ENCODE assay signal across 14 cellular contexts in genomic region chr3:45966969-45967640, GRCh38. TPM values are rescaled to one million over a fixed set of nuclear protein-coding genes. Genes with fewer than 3 reads are reported as not detected.
DNase-seq lines count a peak whose midpoint lies in the region; ATAC-seq and TF ChIP-seq lines count a peak whose summit lies in the region.
"Had no signal": no experiment of that assay in that cellular context is flagged by ENCODE, and none has a peak within 500 bp of the region (broad histone marks: within the 10 kb centered on the region; RNA-seq: fewer than 3 reads in every experiment).

No MANE protein-coding gene starts in this region.

- TF ChIP-seq CTCF in C4-2B (conservative IDR thresholded peaks at IDR 0.05) (no peak), DND-41 (IDR thresholded peaks at IDR 0.05; ENCODE audit: borderline replicate concordance, extremely low read depth, low read length, poor library complexity, severe bottlenecking) (no peak)

- H3K4me2 ChIP-seq in DND-41 (ENCODE audit: insufficient read depth, low read length) = no peak overlapping the region

- no peaks in the 10 kb centered on the region for H3K9me3 ChIP-seq in DND-41 (ENCODE audit: insufficient read depth, low read length, severe bottlenecking)
- H3K9me3 ChIP-seq: esophagus muscularis mucosa, transverse colon had no signal

- H3K27me3 ChIP-seq in DND-41 (ENCODE audit: insufficient read depth, low read length, poor library complexity) = no peaks in the 10 kb centered on the region
- H3K27me3 ChIP-seq: esophagus muscularis mucosa, transverse colon had no signal

- H3K27ac ChIP-seq in C4-2B (peak overlapping the region; percentile 70), DND-41 (ENCODE audit: low read length) (peak overlapping the region; percentile 43; the same call in 1 of the 2 replicates)
- H3K27ac ChIP-seq: esophagus muscularis mucosa, transverse colon had no signal

- H4K20me1 ChIP-seq in DND-41 (ENCODE audit: insufficient read depth, low read length) = peaks cover 12% of the 10 kb centered on the region; the same call in 1 of the 2 replicates

- H3K36me3 Mint-ChIP-seq in effector memory CD8-positive, alpha-beta T cell (ENCODE audit: insufficient read depth) = peaks cover 60% of the 10 kb centered on the region
- H3K36me3 Mint-ChIP-seq in activated T-cell treated with anti-CD3 and anti-CD28 coated beads, Interleukin-2, amount 50 U/mL, for 4 hours (ENCODE audit: insufficient read depth) = peaks cover 70% of the 10 kb centered on the region

- H3K9me3 Mint-ChIP-seq in effector memory CD8-positive, alpha-beta T cell = no peaks in the 10 kb centered on the region
- H3K9me3 Mint-ChIP-seq in activated T-cell treated with anti-CD3 and anti-CD28 coated beads, Interleukin-2, amount 50 U/mL, for 4 hours = no peaks in the 10 kb centered on the region
- H3K9me3 Mint-ChIP-seq: activated naive CD8-positive, alpha-beta T cell treated with anti-CD3 and anti-CD28 coated beads for 36 hours had no signal

- ATAC-seq in DND-41 (ENCODE audit: insufficient read depth, low read depth) (no peak), GM21367 (IDR thresholded peaks at IDR 0.05; ENCODE audit: unreplicated experiment) (no peak)
- ATAC-seq in effector memory CD8-positive, alpha-beta T cell (replicated peaks) = no peak
- ATAC-seq in activated T-cell treated with anti-CD3 and anti-CD28 coated beads, Interleukin-2, amount 50 U/mL, for 4 hours = no peak

- H3K4me3 ChIP-seq in DND-41 (ENCODE audit: low read depth in 1 of 2, low read length in 2 of 2) = no peak overlapping the region
- H3K4me3 ChIP-seq: esophagus muscularis mucosa, transverse colon had no signal

- no peak overlapping the region for H3K9ac ChIP-seq in DND-41 (ENCODE audit: low read depth, low read length)

- H2AFZ ChIP-seq in DND-41 (ENCODE audit: low read depth, low read length) = no peak overlapping the region

- H3K4me1 Mint-ChIP-seq in effector memory CD8-positive, alpha-beta T cell (ENCODE audit: low read depth in 2 of 2) = peaks cover 85 to 93% of the 10 kb centered on the region in 2 donors
- peaks cover 72% of the 10 kb centered on the region for H3K4me1 Mint-ChIP-seq in activated T-cell treated with anti-CD3 and anti-CD28 coated beads, Interleukin-2, amount 50 U/mL, for 4 hours (ENCODE audit: low read depth)

- peaks cover under 1% of the 10 kb centered on the region; the same call in 1 of the 2 replicates for H3K4me1 ChIP-seq in DND-41 (ENCODE audit: insufficient read depth, low read length)

- DNase-seq in DND-41 = no peak
- DNase-seq in effector memory CD8-positive, alpha-beta T cell = no peak
- peak; percentile 20 for DNase-seq in occipital lobe (lab: John Stamatoyannopoulos, UW)
- DNase-seq in activated T-cell treated with anti-CD3 and anti-CD28 coated beads, Interleukin-2, amount 50 U/mL, for 4 hours = no peak
- no peak for DNase-seq in NCI-H187 (lab: John Stamatoyannopoulos, UW)
- DNase-seq: activated naive CD8-positive, alpha-beta T cell treated with anti-CD3 and anti-CD28 coated beads for 36 hours; mammary epithelial cell; NCI-H2029; SHP77 treated with DMSO at 0.1 percent for 48 hours; transverse colon had no signal

- H3K27me3 Mint-ChIP-seq in effector memory CD8-positive, alpha-beta T cell = no peaks in the 10 kb centered on the region
- no peaks in the 10 kb centered on the region for H3K27me3 Mint-ChIP-seq in activated T-cell treated with anti-CD3 and anti-CD28 coated beads, Interleukin-2, amount 50 U/mL, for 4 hours (ENCODE audit: low read depth)

- peaks cover 14% of the 10 kb centered on the region for H3K79me2 ChIP-seq in DND-41 (ENCODE audit: insufficient read depth, low read length)

- H3K27ac Mint-ChIP-seq in effector memory CD8-positive, alpha-beta T cell = peak overlapping the region; percentile 92 to 95
- H3K27ac Mint-ChIP-seq: activated naive CD8-positive, alpha-beta T cell treated with anti-CD3 and anti-CD28 coated beads for 36 hours had no signal

- peak overlapping the region; percentile 74 to 75 for H3K4me3 Mint-ChIP-seq in effector memory CD8-positive, alpha-beta T cell
- no peak overlapping the region for H3K4me3 Mint-ChIP-seq in activated T-cell treated with anti-CD3 and anti-CD28 coated beads, Interleukin-2, amount 50 U/mL, for 4 hours
- H3K4me3 Mint-ChIP-seq: activated naive CD8-positive, alpha-beta T cell treated with anti-CD3 and anti-CD28 coated beads for 36 hours had no signal

- H3K36me3 ChIP-seq in DND-41 (ENCODE audit: insufficient read depth, low read length) = peaks cover 99% of the 10 kb centered on the region

RNA-seq across cellular contexts. Expression of gene CXCR6, which starts 23.8 kb away (rescaled TPM):
- total RNA-seq in occipital lobe = not detected
- total RNA-seq in activated T-cell treated with anti-CD3 and anti-CD28 coated beads, Interleukin-2, amount 50 U/mL, for 4 hours = 1 to 10 TPM; 1.4 to 2.6 (median 1.6) TPM
- total RNA-seq: HT-29, mammary epithelial cell had no signal

RNA-seq across cellular contexts. Expression of gene FYCO1, which starts 28.5 kb away (rescaled TPM):
- 2.5 TPM for total RNA-seq in occipital lobe
- 1 to 10 TPM; 9.3 to 9.9 (median 9.8) TPM for total RNA-seq in activated T-cell treated with anti-CD3 and anti-CD28 coated beads, Interleukin-2, amount 50 U/mL, for 4 hours
